ENCODE assay signal across 9 cellular contexts in the genomic region with DNA sequence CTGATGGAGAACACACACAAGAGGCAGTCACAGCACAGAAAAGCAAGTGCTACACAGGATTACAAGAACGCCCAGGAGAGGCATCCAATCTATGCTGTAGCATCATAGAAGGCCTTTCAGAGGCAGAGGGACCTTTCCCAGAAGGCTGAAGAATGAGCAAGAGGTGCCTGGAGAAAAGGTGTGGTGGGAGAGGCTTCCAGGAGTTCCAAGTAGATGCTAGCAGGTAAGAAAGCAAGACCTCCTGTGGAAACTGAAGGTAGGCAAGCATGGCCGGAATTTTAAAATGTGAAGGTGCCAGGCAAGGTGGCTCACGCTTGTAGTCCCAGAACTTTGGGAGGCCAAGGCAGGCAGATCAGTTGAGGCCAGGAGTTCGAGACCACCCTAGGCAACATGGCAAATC. TPM values are rescaled to one million over a fixed set of nuclear protein-coding genes. Genes with fewer than 3 reads are reported as not detected.
A peak's percentile ranks its signal among the peaks of the same experiment; 100 is the strongest.
DNase-seq lines count a peak whose midpoint lies in the region; ATAC-seq and TF ChIP-seq lines count a peak whose summit lies in the region.
"Had no signal": no experiment of that assay in that cellular context is flagged by ENCODE, and none has a peak within 500 bp of the region (broad histone marks: within the 10 kb centered on the region; RNA-seq: fewer than 3 reads in every experiment).

No MANE protein-coding gene starts in this region.

- WGBS in esophagus squamous epithelium, 2 donors = 74 to 97% methylated on average over 4 of the region's 4 CpGs
- WGBS in trophoblast cell (ENCODE audit: extremely low coverage, insufficient coverage, insufficient read length) = no CpG with 5 or more reads among the region's 4 CpGs
- 89% methylated on average over 4 of the region's 4 CpGs for WGBS in prostate gland

- H3K36me3 ChIP-seq in GM06990 (ENCODE audit: control insufficient read depth, insufficient read depth, low read length) (peaks cover 8% of the 10 kb centered on the region), PC-3 (ENCODE audit: low read depth, low read length) (no peaks in the 10 kb centered on the region), esophagus squamous epithelium (peaks cover 0 to 14% (median 0%) of the 10 kb centered on the region in 3 donors), trophoblast cell (ENCODE audit: control insufficient read depth in 1 of 2, insufficient read depth in 2 of 2, low read length in 2 of 2) (peaks cover 4 to 5% of the 10 kb centered on the region in 2 experiments), prostate gland (no peaks in the 10 kb centered on the region)

- H3K14ac ChIP-seq in trophoblast cell (ENCODE audit: low read length) = no peak overlapping the region

- H3K79me2 ChIP-seq in PC-3 (ENCODE audit: low read length) = peaks cover 66% of the 10 kb centered on the region
- H3K79me2 ChIP-seq in trophoblast cell (ENCODE audit: control insufficient read depth, insufficient read depth, low read length, poor library complexity) = peaks cover 10% of the 10 kb centered on the region

- H4K12ac ChIP-seq in trophoblast cell (ENCODE audit: low read depth, low read length) = no peak overlapping the region

- H3K23ac ChIP-seq in trophoblast cell (ENCODE audit: low read length) = no peak overlapping the region

- H2AFZ ChIP-seq in PC-3 (ENCODE audit: low read length) (no peak overlapping the region), trophoblast cell (ENCODE audit: insufficient read depth, low read length, poor library complexity) (no peak overlapping the region)

- H2BK12ac ChIP-seq in trophoblast cell (ENCODE audit: low read length) = no peak overlapping the region

- no peak for DNase-seq in GM06990 (ENCODE audit: extremely low read depth, insufficient read length)
- no peak for DNase-seq in PC-3
- no peak for DNase-seq in esophagus squamous epithelium (lab: John Stamatoyannopoulos, UW)
- no peak for DNase-seq in trophoblast cell
- DNase-seq in prostate gland (ENCODE audit: low spot score) = no peak
- DNase-seq: NCI-H1092 treated with DMSO at 0.1 percent for 48 hours had no signal

- H3K27me3 ChIP-seq in GM06990 (replicated peaks; ENCODE audit: control insufficient read depth, insufficient read depth, low read length) (no peaks in the 10 kb centered on the region), PC-3 (ENCODE audit: low read length) (no peaks in the 10 kb centered on the region), esophagus squamous epithelium (no peaks in the 10 kb centered on the region), trophoblast cell (ENCODE audit: insufficient read depth, low read length) (no peaks in the 10 kb centered on the region), prostate gland (replicated peaks; ENCODE audit: insufficient read depth) (no peaks in the 10 kb centered on the region)

- no peaks in the 10 kb centered on the region for H3F3A ChIP-seq in PC-3 (ENCODE audit: low read length, unreplicated experiment)

- no peak overlapping the region for H2BK120ac ChIP-seq in trophoblast cell (ENCODE audit: insufficient read depth, low read length, poor library complexity)

- no peak overlapping the region for H3K4ac ChIP-seq in trophoblast cell (ENCODE audit: low read depth, low read length)

- H3K9me2 ChIP-seq in PC-3 (replicated peaks; ENCODE audit: low read length) = no peaks in the 10 kb centered on the region

- H2AK5ac ChIP-seq in trophoblast cell (ENCODE audit: low read length) = no peak overlapping the region

- no peaks in the 10 kb centered on the region for H3K9me3 ChIP-seq in PC-3 (ENCODE audit: low read length)
- no peaks in the 10 kb centered on the region for H3K9me3 ChIP-seq in esophagus squamous epithelium
- no peaks in the 10 kb centered on the region for H3K9me3 ChIP-seq in trophoblast cell (ENCODE audit: insufficient read depth, low read depth, low read length)
- H3K9me3 ChIP-seq in prostate gland = no peaks in the 10 kb centered on the region

- intact Hi-C loops in PC-3 (cut with micrococcal nuclease) (loop anchor here (2.0 to 10.0 kb wide), 2 partner anchors 24 to 178 kb away; no protein-coding TSS in a partner anchor), esophagus squamous epithelium (cut with DNase I) (no loop called here), prostate gland (cut with DNase I) (loop anchor here (10.0 kb wide), 2 partner anchors 92 to 448 kb away; no protein-coding TSS in a partner anchor)

- H3K79me1 ChIP-seq in trophoblast cell (ENCODE audit: low read length) = peaks cover 10% of the 10 kb centered on the region

- peak overlapping the region; percentile 94 for H3K4me3 ChIP-seq in GM06990 (replicated peaks; ENCODE audit: low read depth, low read length)
- peak overlapping the region; percentile 99 for H3K4me3 ChIP-seq in PC-3 (ENCODE audit: low read length)
- H3K4me3 ChIP-seq in esophagus squamous epithelium = peak overlapping the region in 3 of 4 donors; percentile 84 to 96 (median 91)
- peak overlapping the region in 3 of 7 experiments; percentile 8 to 94 (median 78) for H3K4me3 ChIP-seq in skin epidermis
- H3K4me3 ChIP-seq in trophoblast cell (ENCODE audit: low read depth, low read length) = no peak overlapping the region
- H3K4me3 ChIP-seq in prostate gland = no peak overlapping the region

- TF ChIP-seq POLR2A in esophagus squamous epithelium (IDR thresholded peaks at IDR 0.05) = no peak
- no peak for TF ChIP-seq POLR2A in prostate gland (IDR thresholded peaks at IDR 0.05)

- H3K4me2 ChIP-seq in PC-3 (ENCODE audit: low read length) (peak overlapping the region; percentile 83), trophoblast cell (ENCODE audit: low read length) (no peak overlapping the region)

- POLR2A ChIA-PET in PC-3 (lab: Charles Lee; ENCODE audit: unreplicated experiment) = interaction anchor here (0.6 kb wide), 1 partner anchor 136 kb away, joined by 3 read pairs; no protein-coding TSS in a partner anchor

- ATAC-seq in PC-3 (peak; percentile 2), HG02678 (IDR thresholded peaks at IDR 0.05; ENCODE audit: unreplicated experiment) (no peak), HG03039 (IDR thresholded peaks at IDR 0.05; ENCODE audit: unreplicated experiment) (no peak)

- no peak overlapping the region for H4K8ac ChIP-seq in trophoblast cell (ENCODE audit: low read depth, low read length)

- H4K20me1 ChIP-seq in PC-3 (ENCODE audit: low read length) = peaks cover 27% of the 10 kb centered on the region; the same call in 1 of the 2 replicates

- H4K91ac ChIP-seq in trophoblast cell (ENCODE audit: low read depth, low read length) = no peak overlapping the region

- no peak overlapping the region for H2BK5ac ChIP-seq in trophoblast cell (ENCODE audit: low read depth, low read length, poor library complexity)

- H3K27ac ChIP-seq in PC-3 (ENCODE audit: low read length) (peak overlapping the region; percentile 99), esophagus squamous epithelium (peak overlapping the region; percentile 79 to 100 (median 96)), skin epidermis (peak overlapping the region in 16 of 21 experiments; percentile 1 to 98 (median 71)), trophoblast cell (ENCODE audit: low read depth, low read length) (no peak overlapping the region), prostate gland (no peak overlapping the region)

- no peak overlapping the region for H3K18ac ChIP-seq in trophoblast cell (ENCODE audit: low read length)

- TF ChIP-seq CTCF in GM06990 (IDR thresholded peaks at IDR 0.05; ENCODE audit: insufficient read depth, low read length, poor library complexity, severe bottlenecking) (no peak), PC-3 (conservative IDR thresholded peaks at IDR 0.05; ENCODE audit: low read depth, low read length) (no peak), esophagus squamous epithelium (IDR thresholded peaks at IDR 0.05) (no peak), prostate gland (IDR thresholded peaks at IDR 0.05) (no peak)

- CTCF ChIA-PET in PC-3 (lab: Charles Lee) = no interaction called here

- H3K4me1 ChIP-seq in PC-3 (ENCODE audit: insufficient read depth, low read length) = peaks cover 43% of the 10 kb centered on the region
- peaks cover 22 to 72% (median 46%) of the 10 kb centered on the region in 3 donors for H3K4me1 ChIP-seq in esophagus squamous epithelium
- H3K4me1 ChIP-seq in trophoblast cell (ENCODE audit: control insufficient read depth in 1 of 2, insufficient read depth in 2 of 2, low read length in 2 of 2) = peaks cover 3% of the 10 kb centered on the region in 2 experiments
- peaks cover 9% of the 10 kb centered on the region for H3K4me1 ChIP-seq in prostate gland (replicated peaks)

- peak overlapping the region; percentile 96 for H3K9ac ChIP-seq in PC-3 (ENCODE audit: low read length)
- no peak overlapping the region for H3K9ac ChIP-seq in trophoblast cell (ENCODE audit: low read length)

- BruUV-seq in PC-3 (replicated peaks; lab: Mats Ljungman, UMichigan) = TSS peak; percentile 41

RNA-seq across cellular contexts. Expression of gene ARHGAP17, which starts 2.1 kb away (rescaled TPM):
- total RNA-seq in PC-3 (2014; rRNA removed) (12.8 and 15.7 TPM in 2 replicates), esophagus squamous epithelium (10 to 100 TPM; 36.2 to 48.1 (median 43.2) TPM), prostate gland (10 to 100 TPM; 30.4 to 65.9 TPM)
- 56.6 and 59.3 TPM in 2 replicates for polyA plus RNA-seq in trophoblast cell (2013)

Comparison
In these comparisons a context has a peak if more than half of its experiments do, and no peak if none do; other contexts are left out.
1. H3K4me3 ChIP-seq: peak in GM06990 (single experiment), PC-3 (single experiment) and esophagus squamous epithelium (3 of 4); none in trophoblast cell (single experiment) and prostate gland (0 of 2).
2. H3K27ac ChIP-seq: peak in PC-3 (single experiment), esophagus squamous epithelium (4 of 4) and skin epidermis (16 of 21); none in trophoblast cell (single experiment) and prostate gland (0 of 2).